ENCODE assay signal across 6 cellular contexts in genomic region chr17:29593546-29594440, GRCh38. TPM values are rescaled to one million over a fixed set of nuclear protein-coding genes. Genes with fewer than 3 reads are reported as not detected.
A peak's percentile ranks its signal among the peaks of the same experiment; 100 is the strongest.
DNase-seq lines count a peak whose midpoint lies in the region; ATAC-seq and TF ChIP-seq lines count a peak whose summit lies in the region.

No MANE protein-coding gene starts in this region.

- H3K27me3 Mint-ChIP-seq in HFFc6 (ENCODE audit: insufficient read depth), result peaks cover 6% of the 10 kb centered on the region; the same call in 1 of the 2 replicates

- H3K36me3 ChIP-seq in SJSA1 (peaks cover 5% of the 10 kb centered on the region; the same call in 1 of the 2 replicates), heart left ventricle (no peaks in the 10 kb centered on the region)

- peaks cover 39% of the 10 kb centered on the region for H3K4me1 Mint-ChIP-seq in HFFc6 (ENCODE audit: low read depth)

- H3K9me3 Mint-ChIP-seq in HFFc6, result no peaks in the 10 kb centered on the region

- no peak overlapping the region for H3K27ac Mint-ChIP-seq in HFFc6

- peak overlapping the region; percentile 57 for H3K4me3 ChIP-seq in SJSA1
- peak overlapping the region; percentile 45 to 88 (median 68) for H3K4me3 ChIP-seq in heart left ventricle

- H3K4me1 ChIP-seq in SJSA1 (replicated peaks) (peaks cover 53% of the 10 kb centered on the region), heart left ventricle (peaks cover 5 to 80% (median 52%) of the 10 kb centered on the region in 12 donors)

- TF ChIP-seq POLR2A in heart left ventricle (IDR thresholded peaks at IDR 0.05), result no peak

- DNase-seq in HFFc6, result no peak
- DNase-seq in SJSA1 (ENCODE audit: low read depth in 1 of 2, low spot score in 2 of 2), result no peak
- DNase-seq in heart left ventricle, result peak; percentile 23 to 63 (median 31)

- TF ChIP-seq CTCF in HFFc6 (IDR thresholded peaks at IDR 0.05) (peak; percentile 27), heart left ventricle (IDR thresholded peaks at IDR 0.05) (peak in 4 of 12 donors; percentile 12 to 38 (median 21))

- H3K9me3 ChIP-seq in SJSA1 (replicated peaks) (no peaks in the 10 kb centered on the region), heart left ventricle (no peaks in the 10 kb centered on the region)

- no peaks in the 10 kb centered on the region for H3K27me3 ChIP-seq in SJSA1 (replicated peaks)
- H3K27me3 ChIP-seq in heart left ventricle, result no peaks in the 10 kb centered on the region

- intact Hi-C loops in heart left ventricle (cut with DNase I), result loop anchor here in 1 of 10 donors (2.0 kb wide), 1 partner anchor 21 kb away; no protein-coding TSS in a partner anchor

- no peak for ATAC-seq in heart left ventricle
- ATAC-seq in GM21526 (IDR thresholded peaks at IDR 0.05; ENCODE audit: low FRiP score, unreplicated experiment), result no peak
- no peak for ATAC-seq in HG02642 (IDR thresholded peaks at IDR 0.05; ENCODE audit: poor library complexity, unreplicated experiment)

- H3K36me3 Mint-ChIP-seq in HFFc6 (ENCODE audit: low read depth), result no peaks in the 10 kb centered on the region

- H3K27ac ChIP-seq in SJSA1, result no peak overlapping the region
- peak overlapping the region in 9 of 12 donors; percentile 17 to 56 (median 52) for H3K27ac ChIP-seq in heart left ventricle
- peak overlapping the region; percentile 44 for H3K27ac ChIP-seq in temporal lobe (ENCODE audit: low read depth, low read length)

- H3K4me3 Mint-ChIP-seq in HFFc6, result peak overlapping the region; percentile 57

- 5 to 9% (median 7%) methylated on average over 38 to 71 of the region's 71 CpGs for WGBS in heart left ventricle, 4 donors

RNA-seq across cellular contexts. Expression of gene ANKRD13B, which starts 0.9 kb away (rescaled TPM):
- total RNA-seq in HFFc6 (2021; fragmentation: NEBNext Ultra II Directional; extraction: Animal tissue kit (Norgen Biotek cat#: 25700)), result 1 to 10 TPM; 1.9 to 4.3 (median 3.0) TPM
- total RNA-seq in SJSA1 (2014; rRNA removed; shearing (Covaris generic)), result 2.9 and 3.4 TPM in 2 replicates
- 1 to 10 TPM; 4.4 to 9.9 (median 6.1) TPM for total RNA-seq in heart left ventricle
- 10 to 100 TPM in 1 of 2 donors, 1 to 10 TPM in 1; 4.1 to 12.7 TPM for polyA plus RNA-seq in heart left ventricle
- 23.1 TPM for total RNA-seq in temporal lobe

RNA-seq across cellular contexts. Expression of gene GIT1, which starts 4.3 kb away (rescaled TPM):
- total RNA-seq in HFFc6 (2021; fragmentation: NEBNext Ultra II Directional; extraction: Animal tissue kit (Norgen Biotek cat#: 25700)), result 10 to 100 TPM; 24.1 to 29.7 (median 28.7) TPM
- 16.8 and 52.6 TPM in 2 replicates for total RNA-seq in SJSA1 (2014; rRNA removed; shearing (Covaris generic))
- total RNA-seq in heart left ventricle (10 to 100 TPM; 23.1 to 52.9 (median 31.4) TPM), temporal lobe (42.5 TPM)
- polyA plus RNA-seq in heart left ventricle, result 10 to 100 TPM; 23.0 to 37.8 TPM

RNA-seq across cellular contexts. Expression of gene TP53I13, which starts 25.3 kb away (rescaled TPM):
- total RNA-seq in HFFc6 (2021; fragmentation: NEBNext Ultra II Directional; extraction: Animal tissue kit (Norgen Biotek cat#: 25700)), result 10 to 100 TPM; 31.3 to 36.6 (median 35.3) TPM
- 66.7 and 86.9 TPM in 2 replicates for total RNA-seq in SJSA1 (2014; rRNA removed; shearing (Covaris generic))
- 10 to 100 TPM; 23.8 to 65.5 (median 38.3) TPM for total RNA-seq in heart left ventricle
- 10 to 100 TPM; 65.1 to 93.0 TPM for polyA plus RNA-seq in heart left ventricle
- 4.4 TPM for total RNA-seq in temporal lobe

RNA-seq across cellular contexts. Expression of gene ABHD15, which starts 27.0 kb away (rescaled TPM):
- 1 to 10 TPM; 6.4 to 9.8 (median 7.0) TPM for total RNA-seq in HFFc6 (2021; fragmentation: NEBNext Ultra II Directional; extraction: Animal tissue kit (Norgen Biotek cat#: 25700))
- 5.7 and 6.8 TPM in 2 replicates for total RNA-seq in SJSA1 (2014; rRNA removed; shearing (Covaris generic))
- total RNA-seq in heart left ventricle (10 to 100 TPM in 2 of 9 donors, 1 to 10 TPM in 7; 5.3 to 13.1 (median 9.0) TPM), temporal lobe (0.74 TPM)
- 1 to 10 TPM; 4.0 to 8.2 TPM for polyA plus RNA-seq in heart left ventricle

RNA-seq across cellular contexts. Expression of gene CORO6, which starts 28.9 kb away (rescaled TPM):
- total RNA-seq in HFFc6 (2021; fragmentation: NEBNext Ultra II Directional; extraction: Animal tissue kit (Norgen Biotek cat#: 25700)), result 1 to 10 TPM; 4.6 to 6.1 (median 5.4) TPM
- total RNA-seq in SJSA1 (2014; rRNA removed; shearing (Covaris generic)), result 0.45 and 4.2 TPM in 2 replicates
- 100 to 1,000 TPM in 3 of 9 donors, 10 to 100 TPM in 6; 72.1 to 115 (median 95.5) TPM for total RNA-seq in heart left ventricle
- polyA plus RNA-seq in heart left ventricle, result 10 to 100 TPM; 50.7 to 96.2 TPM
- 0.98 TPM for total RNA-seq in temporal lobe

Comparison
In these comparisons a context has a peak if more than half of its experiments do, and no peak if none do; other contexts are left out.
1. DNase-seq: peak in heart left ventricle (5 of 5); none in HFFc6 (single experiment) and SJSA1 (0 of 2).